ENCODE assay signal across 8 cellular contexts in the genomic region with DNA sequence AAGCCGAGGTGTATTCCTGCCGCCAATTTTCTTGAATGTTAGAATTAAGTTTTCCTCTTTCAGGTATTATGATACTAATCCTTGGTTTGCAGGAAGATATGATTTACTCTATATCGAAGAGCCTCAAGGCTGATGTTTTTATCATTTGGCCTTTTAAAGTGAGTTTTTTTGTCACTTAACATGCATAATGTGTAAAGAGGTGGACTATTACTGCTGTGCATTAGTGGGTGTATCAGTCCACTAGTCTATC. TPM values are rescaled to one million over a fixed set of nuclear protein-coding genes. Genes with fewer than 3 reads are reported as not detected.
A peak's percentile ranks its signal among the peaks of the same experiment; 100 is the strongest.
DNase-seq lines count a peak whose midpoint lies in the region; ATAC-seq and TF ChIP-seq lines count a peak whose summit lies in the region.

No MANE protein-coding gene starts in this region.

- H3K4me1 Mint-ChIP-seq in T-helper 1 cell treated with Interleukin-12 subunit alpha and Interleukin-12 subunit beta and Interleukin-4 antibody, amounts not matched to agents 30 μg/mL and 1 μg/mL, for 36 hours (ENCODE audit: low read depth), result peaks cover 26% of the 10 kb centered on the region
- H3K4me1 Mint-ChIP-seq in brain, result peaks cover 15% of the 10 kb centered on the region
- peaks cover 17 to 27% (median 27%) of the 10 kb centered on the region in 3 donors for H3K4me1 Mint-ChIP-seq in naive B cell

- peaks cover 13% of the 10 kb centered on the region for H3K27me3 Mint-ChIP-seq in T-helper 1 cell treated with Interleukin-12 subunit alpha and Interleukin-12 subunit beta and Interleukin-4 antibody, amounts not matched to agents 30 μg/mL and 1 μg/mL, for 36 hours (ENCODE audit: low read depth)
- H3K27me3 Mint-ChIP-seq in brain, result peaks cover 21% of the 10 kb centered on the region
- H3K27me3 Mint-ChIP-seq in naive B cell, result peaks cover 0 to 14% (median 5%) of the 10 kb centered on the region in 3 donors

- DNase-seq in T-helper 1 cell, result no peak
- no peak for DNase-seq in naive B cell
- no peak for DNase-seq in Kasumi-1 (lab: John Stamatoyannopoulos, UW)
- DNase-seq in DMS 273 treated with DMSO at 0.1 percent for 48 hours (lab: John Stamatoyannopoulos, UW), result no peak
- DNase-seq in pons (ENCODE audit: low spot score), result no peak

- H3K4me3 Mint-ChIP-seq in T-helper 1 cell treated with Interleukin-12 subunit alpha and Interleukin-12 subunit beta and Interleukin-4 antibody, amounts not matched to agents 30 μg/mL and 1 μg/mL, for 36 hours, result peak overlapping the region; percentile 95
- H3K4me3 Mint-ChIP-seq in brain, result peak overlapping the region; percentile 92 to 99 (median 95)
- H3K4me3 Mint-ChIP-seq in naive B cell, result peak overlapping the region; percentile 87 to 99 (median 98)

- TF ChIP-seq CTCF in brain (conservative IDR thresholded peaks at IDR 0.05), result no peak

- no peaks in the 10 kb centered on the region for H3K9me3 Mint-ChIP-seq in T-helper 1 cell treated with Interleukin-12 subunit alpha and Interleukin-12 subunit beta and Interleukin-4 antibody, amounts not matched to agents 30 μg/mL and 1 μg/mL, for 36 hours
- H3K9me3 Mint-ChIP-seq in brain, result peaks cover 0 to 19% (median 3%) of the 10 kb centered on the region in 5 experiments
- peaks cover 0 to 14% (median 2%) of the 10 kb centered on the region in 7 donors for H3K9me3 Mint-ChIP-seq in naive B cell

- H3K36me3 Mint-ChIP-seq in T-helper 1 cell treated with Interleukin-12 subunit alpha and Interleukin-12 subunit beta and Interleukin-4 antibody, amounts not matched to agents 30 μg/mL and 1 μg/mL, for 36 hours (ENCODE audit: low read depth), result peaks cover 10% of the 10 kb centered on the region
- H3K36me3 Mint-ChIP-seq in brain, result no peaks in the 10 kb centered on the region
- peaks cover 0 to 4% of the 10 kb centered on the region in 2 donors for H3K36me3 Mint-ChIP-seq in naive B cell

- peak overlapping the region; percentile 100 for H3K27ac Mint-ChIP-seq in T-helper 1 cell treated with Interleukin-12 subunit alpha and Interleukin-12 subunit beta and Interleukin-4 antibody, amounts not matched to agents 30 μg/mL and 1 μg/mL, for 36 hours
- H3K27ac Mint-ChIP-seq in brain, result peak overlapping the region; percentile 99 to 100 (median 100)
- H3K27ac Mint-ChIP-seq in naive B cell, result peak overlapping the region; percentile 97 to 100 (median 100)

- ATAC-seq in HG03442 (IDR thresholded peaks at IDR 0.05; ENCODE audit: unreplicated experiment), result peak; percentile 6
- ATAC-seq in naive B cell (ENCODE audit: low read depth in 2 of 2), result no peak

RNA-seq across cellular contexts. Expression of gene TMPO, which starts 11.1 kb away (rescaled TPM):
- 106 TPM for polyA plus RNA-seq in brain (ENCODE audit: insufficient read depth, low read depth, low replicate concordance)
- 10 to 100 TPM; 30.7 to 83.0 (median 77.8) TPM for polyA plus RNA-seq in naive B cell (ENCODE audit: low read depth in 6 of 6)
